Comparison of ENCODE assay signal across 10 cellular contexts in the genomic region with DNA sequence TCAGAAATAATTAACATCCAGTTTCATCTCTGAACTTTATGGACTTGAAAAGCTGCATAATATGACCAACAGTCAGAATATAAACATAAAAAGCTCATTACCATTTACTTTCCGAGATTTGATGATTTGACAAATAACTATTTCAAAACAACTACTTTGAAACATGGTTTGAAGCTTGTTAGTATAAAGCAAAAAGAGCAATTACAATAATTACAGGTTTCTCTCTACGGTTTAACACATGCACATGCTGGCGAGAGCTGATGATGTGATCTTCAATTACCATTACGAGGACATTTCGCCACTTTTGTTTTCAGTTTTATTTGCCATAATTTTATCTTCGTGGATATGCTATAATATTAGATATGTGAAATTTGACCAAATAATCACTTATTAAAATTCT.
DNase-seq lines count a peak whose midpoint lies in the region; ATAC-seq, FAIRE-seq and TF ChIP-seq lines count a peak whose summit lies in the region.
"Had no signal": no experiment of that assay in that cellular context is flagged by ENCODE, and none has a peak within 500 bp of the region (broad histone marks: within the 10 kb centered on the region; RNA-seq: fewer than 3 reads in every experiment).

No MANE protein-coding gene starts in this region.

- H3K9me3 ChIP-seq in A549, result no peaks in the 10 kb centered on the region
- H3K9me3 ChIP-seq in adrenal gland (replicated peaks in 1 of 3), result no peaks in the 10 kb centered on the region
- H3K9me3 ChIP-seq in muscle layer of colon (ENCODE audit: low read length), result no peaks in the 10 kb centered on the region

- no peak for FAIRE-seq in A549 (lab: Jason Lieb, UNC)
- FAIRE-seq in urothelium cell line (lab: Jason Lieb, UNC), result no peak
- FAIRE-seq: frontal cortex had no signal

- no peak for TF ChIP-seq CTCF in A549 (IDR thresholded peaks at IDR 0.05)
- TF ChIP-seq CTCF in GM12875 (IDR thresholded peaks at IDR 0.05; ENCODE audit: borderline replicate concordance, insufficient read depth, low read depth, low read length), result no peak
- no peak for TF ChIP-seq CTCF in adrenal gland (IDR thresholded peaks at IDR 0.05)

- no peak overlapping the region for H3K4me2 ChIP-seq in A549

- TF ChIP-seq RAD21 in A549 (conservative IDR thresholded peaks at IDR 0.05 in 1 of 2, IDR thresholded peaks at IDR 0.05 in 1 of 2), result no peak

- no peaks in the 10 kb centered on the region for H3K27me3 ChIP-seq in adrenal gland
- H3K27me3 ChIP-seq in muscle layer of colon (ENCODE audit: control insufficient read depth in 1 of 2, insufficient read depth in 2 of 2, low read length in 2 of 2), result no peaks in the 10 kb centered on the region

- CTCF ChIA-PET in A549 (lab: Yijun Ruan, JAX), result no interaction called here

- no peak overlapping the region for H3K9ac ChIP-seq in muscle layer of colon (ENCODE audit: low read length)

- H3K4me3 ChIP-seq in A549, result no peak overlapping the region
- peak overlapping the region; percentile 42 for H3K4me3 ChIP-seq in GM12875 (ENCODE audit: low read depth, low read length)
- peak overlapping the region in 2 of 4 donors; percentile 3 to 75 for H3K4me3 ChIP-seq in adrenal gland
- H3K4me3 ChIP-seq in muscle layer of colon (ENCODE audit: low read depth in 1 of 2, low read length in 2 of 2), result peak overlapping the region in 1 of 2 donors; percentile 7

- no peaks in the 10 kb centered on the region for H3K36me3 ChIP-seq in adrenal gland (replicated peaks in 1 of 2)
- H3K36me3 ChIP-seq in muscle layer of colon (ENCODE audit: insufficient read depth, low read length), result no peaks in the 10 kb centered on the region

- POLR2A ChIA-PET in A549 (lab: Yijun Ruan, JAX), result no interaction called here

- ATAC-seq in A549, result no peak

- intact Hi-C loops in adrenal gland (cut with DNase I), result loop anchor here in 1 of 2 donors (10.0 kb wide), 1 partner anchor 53 kb away; no protein-coding TSS in a partner anchor

- TF ChIP-seq EP300 in A549 (IDR thresholded peaks at IDR 0.05), result no peak

- H3K27ac ChIP-seq in A549 (no peak overlapping the region), adrenal gland (peak overlapping the region in 4 of 5 donors; percentile 93 to 98 (median 96)), muscle layer of colon (ENCODE audit: low read depth, low read length) (peak overlapping the region; percentile 15)

- 80% methylated on average over 6 of the region's 6 CpGs for WGBS in A549 (ENCODE audit: missing lambda C conversion rate)
- WGBS in adrenal gland, 4 donors, result 32 to 35% (median 33%) methylated on average over 6 of the region's 6 CpGs

- DNase-seq in A549 (ENCODE audit: low read depth in 1 of 2, low spot score in 1 of 2), result no peak
- no peak for DNase-seq in adrenal gland
- no peak for DNase-seq in urothelium cell line (ENCODE audit: low spot score)
- no peak for DNase-seq in stimulated activated CD4-positive, alpha-beta T cell treated with anti-CD3 and anti-CD28 coated beads, Interleukin-12 subunit alpha, Interleukin-12 subunit beta, amount 100 ng/mL, for 4 hours
- DNase-seq in dermis blood vessel endothelial cell, result no peak
- no peak for DNase-seq in germinal center (ENCODE audit: low spot score)
- DNase-seq: SHP77 treated with DMSO at 0.1 percent for 48 hours had no signal

- no peak for TF ChIP-seq POLR2A in A549 (IDR thresholded peaks at IDR 0.05; ENCODE audit: low read length)
- no peak for TF ChIP-seq POLR2A in adrenal gland (IDR thresholded peaks at IDR 0.05)

- H3K4me1 ChIP-seq in A549 (no peaks in the 10 kb centered on the region), adrenal gland (replicated peaks in 1 of 2) (peaks cover 29 to 68% of the 10 kb centered on the region in 2 donors), muscle layer of colon (ENCODE audit: insufficient read depth, low read length) (peaks cover 20% of the 10 kb centered on the region)

TF ChIP-seq in A549, 52 proteins besides CTCF, POLR2A, EP300 and RAD21:
- TF ChIP-seq, protein P1, sequence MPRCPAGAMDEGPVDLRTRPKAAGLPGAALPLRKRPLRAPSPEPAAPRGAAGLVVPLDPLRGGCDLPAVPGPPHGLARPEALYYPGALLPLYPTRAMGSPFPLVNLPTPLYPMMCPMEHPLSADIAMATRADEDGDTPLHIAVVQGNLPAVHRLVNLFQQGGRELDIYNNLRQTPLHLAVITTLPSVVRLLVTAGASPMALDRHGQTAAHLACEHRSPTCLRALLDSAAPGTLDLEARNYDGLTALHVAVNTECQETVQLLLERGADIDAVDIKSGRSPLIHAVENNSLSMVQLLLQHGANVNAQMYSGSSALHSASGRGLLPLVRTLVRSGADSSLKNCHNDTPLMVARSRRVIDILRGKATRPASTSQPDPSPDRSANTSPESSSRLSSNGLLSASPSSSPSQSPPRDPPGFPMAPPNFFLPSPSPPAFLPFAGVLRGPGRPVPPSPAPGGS (IDR thresholded peaks at IDR 0.05), result no peak
- peak; percentile 55 for TF ChIP-seq MAFK (IDR thresholded peaks at IDR 0.05; ENCODE audit: partially characterized antibody)

Comparison
In these comparisons a context has a peak if more than half of its experiments do, and no peak if none do; other contexts are left out.
1. H3K27ac ChIP-seq: peak in adrenal gland (4 of 5) and muscle layer of colon (single experiment); none in A549 (0 of 2).